Comparison of ENCODE assay signal across 1 cellular context in genomic region chr20:5714261-5715041, GRCh38.
TF ChIP-seq lines count a peak whose summit lies in the region.

No MANE protein-coding gene starts in this region.

TF ChIP-seq in HepG2, 621 proteins besides CTCF, POLR2A, EP300 and RAD21 (continued from another document and continues in another):
- no peak for TF ChIP-seq ZNF530 (CRISPR knock-in tag; IDR thresholded peaks at IDR 0.05; ENCODE audit: low read depth)
- peak; percentile 94 for TF ChIP-seq SOX5 (CRISPR knock-in tag; IDR thresholded peaks at IDR 0.05; ENCODE audit: borderline replicate concordance)
- no peak for TF ChIP-seq ZNF296 (CRISPR knock-in tag; conservative IDR thresholded peaks at IDR 0.05)
- no peak for TF ChIP-seq ZNF747 (CRISPR knock-in tag; IDR thresholded peaks at IDR 0.05; ENCODE audit: borderline replicate concordance)
- TF ChIP-seq TRAFD1 (CRISPR knock-in tag; IDR thresholded peaks at IDR 0.05; ENCODE audit: borderline replicate concordance): no peak
- TF ChIP-seq ZZZ3 (CRISPR knock-in tag; IDR thresholded peaks at IDR 0.05; ENCODE audit: borderline replicate concordance): no peak
- TF ChIP-seq GABPB1 (CRISPR knock-in tag; IDR thresholded peaks at IDR 0.05): no peak; the same call in 1 of the 2 replicates
- TF ChIP-seq HES4 (CRISPR knock-in tag; IDR thresholded peaks at IDR 0.05; ENCODE audit: borderline replicate concordance): no peak
- TF ChIP-seq ZNF224 (CRISPR knock-in tag; IDR thresholded peaks at IDR 0.05): no peak
- no peak for TF ChIP-seq NFIB (CRISPR knock-in tag; IDR thresholded peaks at IDR 0.05; ENCODE audit: borderline replicate concordance)
- TF ChIP-seq RBFOX2 (IDR thresholded peaks at IDR 0.05; ENCODE audit: low read depth, low read length): no peak
- TF ChIP-seq ZNF670 (CRISPR knock-in tag; IDR thresholded peaks at IDR 0.05; ENCODE audit: borderline replicate concordance): no peak
- no peak for TF ChIP-seq ZMAT5 (CRISPR knock-in tag; IDR thresholded peaks at IDR 0.05; ENCODE audit: borderline replicate concordance, low read depth)
- no peak for TF ChIP-seq ZNF724P (CRISPR knock-in tag; IDR thresholded peaks at IDR 0.05; ENCODE audit: borderline replicate concordance)
- no peak for TF ChIP-seq NR1H2 (CRISPR knock-in tag; IDR thresholded peaks at IDR 0.05; ENCODE audit: borderline replicate concordance, low read depth)
- no peak; the same call in 1 of the 2 replicates for TF ChIP-seq TBX3 (IDR thresholded peaks at IDR 0.05; ENCODE audit: borderline replicate concordance)
- TF ChIP-seq CENPX (CRISPR knock-in tag; IDR thresholded peaks at IDR 0.05): no peak
- TF ChIP-seq, protein P1, sequence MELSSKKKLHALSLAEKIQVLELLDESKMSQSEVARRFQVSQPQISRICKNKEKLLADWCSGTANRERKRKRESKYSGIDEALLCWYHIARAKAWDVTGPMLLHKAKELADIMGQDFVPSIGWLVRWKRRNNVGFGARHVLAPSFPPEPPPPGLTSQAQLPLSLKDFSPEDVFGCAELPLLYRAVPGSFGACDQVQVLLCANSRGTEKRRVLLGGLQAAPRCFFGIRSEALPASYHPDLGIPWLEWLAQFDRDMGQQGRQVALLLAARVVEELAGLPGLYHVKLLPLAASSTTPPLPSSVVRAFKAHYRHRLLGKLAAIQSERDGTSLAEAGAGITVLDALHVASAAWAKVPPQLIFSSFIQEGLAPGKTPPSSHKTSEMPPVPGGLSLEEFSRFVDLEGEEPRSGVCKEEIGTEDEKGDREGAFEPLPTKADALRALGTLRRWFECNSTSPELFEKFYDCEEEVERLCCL (CRISPR knock-in tag; IDR thresholded peaks at IDR 0.05; ENCODE audit: borderline replicate concordance): no peak
- TF ChIP-seq ZNF749 (CRISPR knock-in tag; IDR thresholded peaks at IDR 0.05; ENCODE audit: borderline replicate concordance): no peak
- TF ChIP-seq HOXA7 (CRISPR knock-in tag; IDR thresholded peaks at IDR 0.05): no peak
- no peak for TF ChIP-seq ZNF562 (CRISPR knock-in tag; IDR thresholded peaks at IDR 0.05; ENCODE audit: borderline replicate concordance)
- no peak for TF ChIP-seq ZNF547 (CRISPR knock-in tag; IDR thresholded peaks at IDR 0.05)
- no peak for TF ChIP-seq STAT6 (CRISPR knock-in tag; IDR thresholded peaks at IDR 0.05; ENCODE audit: borderline replicate concordance)
- no peak for TF ChIP-seq NR3C1 (CRISPR knock-in tag; IDR thresholded peaks at IDR 0.05)
- TF ChIP-seq, protein P2, sequence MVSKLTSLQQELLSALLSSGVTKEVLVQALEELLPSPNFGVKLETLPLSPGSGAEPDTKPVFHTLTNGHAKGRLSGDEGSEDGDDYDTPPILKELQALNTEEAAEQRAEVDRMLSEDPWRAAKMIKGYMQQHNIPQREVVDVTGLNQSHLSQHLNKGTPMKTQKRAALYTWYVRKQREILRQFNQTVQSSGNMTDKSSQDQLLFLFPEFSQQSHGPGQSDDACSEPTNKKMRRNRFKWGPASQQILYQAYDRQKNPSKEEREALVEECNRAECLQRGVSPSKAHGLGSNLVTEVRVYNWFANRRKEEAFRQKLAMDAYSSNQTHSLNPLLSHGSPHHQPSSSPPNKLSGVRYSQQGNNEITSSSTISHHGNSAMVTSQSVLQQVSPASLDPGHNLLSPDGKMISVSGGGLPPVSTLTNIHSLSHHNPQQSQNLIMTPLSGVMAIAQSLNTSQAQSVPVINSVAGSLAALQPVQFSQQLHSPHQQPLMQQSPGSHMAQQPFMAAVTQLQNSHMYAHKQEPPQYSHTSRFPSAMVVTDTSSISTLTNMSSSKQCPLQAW (CRISPR knock-in tag; IDR thresholded peaks at IDR 0.05): peak; percentile 55; the same call in 1 of the 2 replicates
- TF ChIP-seq, protein P3, sequence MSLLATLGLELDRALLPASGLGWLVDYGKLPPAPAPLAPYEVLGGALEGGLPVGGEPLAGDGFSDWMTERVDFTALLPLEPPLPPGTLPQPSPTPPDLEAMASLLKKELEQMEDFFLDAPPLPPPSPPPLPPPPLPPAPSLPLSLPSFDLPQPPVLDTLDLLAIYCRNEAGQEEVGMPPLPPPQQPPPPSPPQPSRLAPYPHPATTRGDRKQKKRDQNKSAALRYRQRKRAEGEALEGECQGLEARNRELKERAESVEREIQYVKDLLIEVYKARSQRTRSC (CRISPR knock-in tag; IDR thresholded peaks at IDR 0.05; ENCODE audit: low read depth): no peak
- TF ChIP-seq MIER2 (CRISPR knock-in tag; IDR thresholded peaks at IDR 0.05): 0 out of 2 replicates have a peak, but pooled peaks have one; percentile 48
- no peak for TF ChIP-seq ATAD3A (CRISPR knock-in tag; IDR thresholded peaks at IDR 0.05)
- TF ChIP-seq ZNF17 (CRISPR knock-in tag; IDR thresholded peaks at IDR 0.05): no peak
- no peak for TF ChIP-seq ZNF543 (CRISPR knock-in tag; IDR thresholded peaks at IDR 0.05)
- TF ChIP-seq, protein P4, sequence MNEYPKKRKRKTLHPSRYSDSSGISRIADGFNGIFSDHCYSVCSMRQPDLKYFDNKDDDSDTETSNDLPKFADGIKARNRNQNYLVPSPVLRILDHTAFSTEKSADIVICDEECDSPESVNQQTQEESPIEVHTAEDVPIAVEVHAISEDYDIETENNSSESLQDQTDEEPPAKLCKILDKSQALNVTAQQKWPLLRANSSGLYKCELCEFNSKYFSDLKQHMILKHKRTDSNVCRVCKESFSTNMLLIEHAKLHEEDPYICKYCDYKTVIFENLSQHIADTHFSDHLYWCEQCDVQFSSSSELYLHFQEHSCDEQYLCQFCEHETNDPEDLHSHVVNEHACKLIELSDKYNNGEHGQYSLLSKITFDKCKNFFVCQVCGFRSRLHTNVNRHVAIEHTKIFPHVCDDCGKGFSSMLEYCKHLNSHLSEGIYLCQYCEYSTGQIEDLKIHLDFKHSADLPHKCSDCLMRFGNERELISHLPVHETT (CRISPR knock-in tag; conservative IDR thresholded peaks at IDR 0.05): no peak
- no peak for TF ChIP-seq FOXJ3 (CRISPR knock-in tag; IDR thresholded peaks at IDR 0.05; ENCODE audit: borderline replicate concordance)
- no peak for TF ChIP-seq ZNF275 (CRISPR knock-in tag; IDR thresholded peaks at IDR 0.05; ENCODE audit: borderline replicate concordance)
- TF ChIP-seq DZIP1 (CRISPR knock-in tag; IDR thresholded peaks at IDR 0.05): no peak
- TF ChIP-seq ZMYM4 (CRISPR knock-in tag; IDR thresholded peaks at IDR 0.05): no peak
- no peak for TF ChIP-seq TFDP1 (CRISPR knock-in tag; IDR thresholded peaks at IDR 0.05; ENCODE audit: borderline replicate concordance)
- TF ChIP-seq KLF13 (CRISPR knock-in tag; IDR thresholded peaks at IDR 0.05): no peak
- TF ChIP-seq ZNF337 (CRISPR knock-in tag; IDR thresholded peaks at IDR 0.05; ENCODE audit: borderline replicate concordance, low read depth): no peak
- TF ChIP-seq CREB3 (CRISPR knock-in tag; IDR thresholded peaks at IDR 0.05): no peak
- TF ChIP-seq, protein P5, sequence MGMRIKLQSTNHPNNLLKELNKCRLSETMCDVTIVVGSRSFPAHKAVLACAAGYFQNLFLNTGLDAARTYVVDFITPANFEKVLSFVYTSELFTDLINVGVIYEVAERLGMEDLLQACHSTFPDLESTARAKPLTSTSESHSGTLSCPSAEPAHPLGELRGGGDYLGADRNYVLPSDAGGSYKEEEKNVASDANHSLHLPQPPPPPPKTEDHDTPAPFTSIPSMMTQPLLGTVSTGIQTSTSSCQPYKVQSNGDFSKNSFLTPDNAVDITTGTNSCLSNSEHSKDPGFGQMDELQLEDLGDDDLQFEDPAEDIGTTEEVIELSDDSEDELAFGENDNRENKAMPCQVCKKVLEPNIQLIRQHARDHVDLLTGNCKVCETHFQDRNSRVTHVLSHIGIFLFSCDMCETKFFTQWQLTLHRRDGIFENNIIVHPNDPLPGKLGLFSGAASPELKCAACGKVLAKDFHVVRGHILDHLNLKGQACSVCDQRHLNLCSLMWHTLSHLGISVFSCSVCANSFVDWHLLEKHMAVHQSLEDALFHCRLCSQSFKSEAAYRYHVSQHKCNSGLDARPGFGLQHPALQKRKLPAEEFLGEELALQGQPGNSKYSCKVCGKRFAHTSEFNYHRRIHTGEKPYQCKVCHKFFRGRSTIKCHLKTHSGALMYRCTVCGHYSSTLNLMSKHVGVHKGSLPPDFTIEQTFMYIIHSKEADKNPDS (CRISPR knock-in tag; IDR thresholded peaks at IDR 0.05): peak; percentile 55; the same call in 1 of the 2 replicates
- no peak for TF ChIP-seq SIX4 (CRISPR knock-in tag; IDR thresholded peaks at IDR 0.05)
- no peak for TF ChIP-seq IRF9 (CRISPR knock-in tag; IDR thresholded peaks at IDR 0.05; ENCODE audit: borderline replicate concordance)
- TF ChIP-seq TRIM24 (CRISPR knock-in tag; IDR thresholded peaks at IDR 0.05): no peak
- TF ChIP-seq PPARG (CRISPR knock-in tag; conservative IDR thresholded peaks at IDR 0.05): peak; percentile 60
